ENCODE assay signal across 34 cellular contexts in genomic region chr1:19768321-19769210, GRCh38. TPM values are rescaled to one million over a fixed set of nuclear protein-coding genes. Genes with fewer than 3 reads are reported as not detected.
DNase-seq lines count a peak whose midpoint lies in the region; ATAC-seq lines count a peak whose summit lies in the region.
"Had no signal": no experiment of that assay in that cellular context is flagged by ENCODE, and none has a peak within 500 bp of the region (broad histone marks: within the 10 kb centered on the region; RNA-seq: fewer than 3 reads in every experiment).

No MANE protein-coding gene starts in this region.

- H3K4me1 ChIP-seq in ACC112 (ENCODE audit: control insufficient read depth, insufficient read depth, low read length, unreplicated experiment): peaks cover 26% of the 10 kb centered on the region
- peaks cover 15% of the 10 kb centered on the region for H3K4me1 ChIP-seq in adipocyte (ENCODE audit: control insufficient read depth, insufficient read depth, low read length)
- H3K4me1 ChIP-seq in ectodermal cell (ENCODE audit: control insufficient read depth, insufficient read depth, low read length): peaks cover 21% of the 10 kb centered on the region
- peaks cover 0 to 14% of the 10 kb centered on the region in 2 donors for H3K4me1 ChIP-seq in neuronal stem cell (ENCODE audit: control insufficient read depth in 2 of 2, insufficient read depth in 1 of 2, low read depth in 1 of 2, low read length in 2 of 2)
- H3K4me1 ChIP-seq: foreskin keratinocyte, lower lobe of right lung, parathyroid adenoma, testis had no signal

- H2AFZ ChIP-seq in ACC112 (ENCODE audit: low read length, unreplicated experiment): no peak overlapping the region
- peak overlapping the region; percentile 26 for H2AFZ ChIP-seq in neuronal stem cell (ENCODE audit: low read length)
- H2AFZ ChIP-seq: GM23248, parathyroid adenoma had no signal

- 60% methylated on average over 19 of the region's 19 CpGs for WGBS in ectodermal cell, 2 experiments
- no CpG with 5 or more reads among the region's 19 CpGs for WGBS in neuronal stem cell (ENCODE audit: extremely low coverage in 2 of 2, insufficient read length in 2 of 2, insufficient replicate concordance in 1 of 2), 2 donors

- no peak overlapping the region for H3K4ac ChIP-seq in neuronal stem cell (ENCODE audit: low read length)

- no peak overlapping the region for H3K23ac ChIP-seq in neuronal stem cell (ENCODE audit: low read depth, low read length, poor library complexity)

- H3K79me2 ChIP-seq in ACC112 (ENCODE audit: control insufficient read depth, insufficient read depth, low read length, unreplicated experiment): no peaks in the 10 kb centered on the region
- H3K79me2 ChIP-seq: parathyroid adenoma had no signal

- H3K4me3 ChIP-seq in ACC112 (ENCODE audit: low read depth, low read length) (no peak overlapping the region), adipocyte (ENCODE audit: low read length) (no peak overlapping the region), ectodermal cell (ENCODE audit: insufficient read depth, low read depth, low read length) (no peak overlapping the region), neuronal stem cell (ENCODE audit: low read length in 2 of 2) (no peak overlapping the region)
- H3K4me3 ChIP-seq: esophagus squamous epithelium, GM23248, heart left ventricle, lower lobe of right lung, mucosa of descending colon, SK-N-MC, spleen, testis had no signal

- no peak overlapping the region for H2BK5ac ChIP-seq in neuronal stem cell (ENCODE audit: low read length)

- no peak overlapping the region for H4K8ac ChIP-seq in neuronal stem cell (ENCODE audit: low read depth, low read length)

- H2BK120ac ChIP-seq in neuronal stem cell (ENCODE audit: low read depth, low read length): no peak overlapping the region

- H3K27ac ChIP-seq in ACC112 (ENCODE audit: low read depth, low read length) (peak overlapping the region; percentile 23; the same call in 1 of the 2 replicates), ectodermal cell (ENCODE audit: insufficient read depth, low read depth, low read length, poor library complexity, severe bottlenecking) (peak overlapping the region; percentile 48), neuronal stem cell (replicated peaks; ENCODE audit: low read length) (no peak overlapping the region)
- H3K27ac ChIP-seq: esophagus squamous epithelium, foreskin keratinocyte, GM23248, heart left ventricle, lower lobe of right lung, SK-N-MC, spleen, testis had no signal

- no peak overlapping the region for H2AK5ac ChIP-seq in neuronal stem cell (ENCODE audit: low read depth, low read length)

- H2BK12ac ChIP-seq in neuronal stem cell (ENCODE audit: low read length): no peak overlapping the region

- H3K9me3 ChIP-seq in adipocyte (ENCODE audit: control insufficient read depth, low read length) (no peaks in the 10 kb centered on the region), ectodermal cell (ENCODE audit: control insufficient read depth, low read length) (no peaks in the 10 kb centered on the region), neuronal stem cell (replicated peaks in 1 of 2; ENCODE audit: control insufficient read depth in 2 of 2, insufficient read depth in 1 of 2, low read depth in 1 of 2, low read length in 2 of 2) (no peaks in the 10 kb centered on the region)
- H3K9me3 ChIP-seq: esophagus squamous epithelium, heart left ventricle, lower lobe of right lung, mucosa of descending colon, spleen, testis had no signal

- ATAC-seq in HG02981 (IDR thresholded peaks at IDR 0.05; ENCODE audit: unreplicated experiment) (no peak), GM18517 (IDR thresholded peaks at IDR 0.05; ENCODE audit: unreplicated experiment) (no peak), HG03159 (IDR thresholded peaks at IDR 0.05; ENCODE audit: unreplicated experiment) (no peak)
- ATAC-seq: activated naive CD8-positive, alpha-beta T cell treated with anti-CD3 and anti-CD28 coated beads, Interleukin-2, amount 50 U/mL, for 24 hours; foreskin keratinocyte; heart left ventricle; lower lobe of right lung; mucosa of descending colon; natural killer cell; T-helper 17 cell had no signal

- H3K9ac ChIP-seq in adipocyte (ENCODE audit: low read length) (no peak overlapping the region), neuronal stem cell (ENCODE audit: low read depth, low read length, poor library complexity) (no peak overlapping the region)
- H3K9ac ChIP-seq: GM23248, parathyroid adenoma had no signal

- no peak overlapping the region for H3K14ac ChIP-seq in neuronal stem cell (ENCODE audit: low read length)

- H3K79me1 ChIP-seq in neuronal stem cell (ENCODE audit: low read depth, low read length): no peaks in the 10 kb centered on the region

- 0 out of 2 replicates have a peak, but pooled peaks cover 4% of the 10 kb centered on the region for H3K36me3 ChIP-seq in ACC112 (ENCODE audit: insufficient read depth, low read length)
- peaks cover 12% of the 10 kb centered on the region for H3K36me3 ChIP-seq in adipocyte (ENCODE audit: control insufficient read depth, insufficient read depth, low read length, severe bottlenecking)
- H3K36me3 ChIP-seq in ectodermal cell (ENCODE audit: control insufficient read depth, insufficient read depth, low read length): no peaks in the 10 kb centered on the region
- no peaks in the 10 kb centered on the region for H3K36me3 ChIP-seq in neuronal stem cell (replicated peaks in 1 of 2; ENCODE audit: control insufficient read depth in 2 of 2, insufficient read depth in 2 of 2, low read length in 2 of 2)

- DNase-seq in adipocyte (ENCODE audit: low read depth) (peak; percentile 7), neuronal stem cell (ENCODE audit: low spot score) (no peak), CD1c-positive myeloid dendritic cell (ENCODE audit: extremely low spot score) (no peak)
- DNase-seq: activated CD4-positive, alpha-beta memory T cell treated with anti-CD3 and anti-CD28 coated beads, Interleukin-2, amount 10 ng/mL, durations not matched to agents 7 days and 5 days; activated CD4-positive, CD25-positive, alpha-beta regulatory T cell treated with anti-CD3 and anti-CD28 coated beads, Interleukin-2, amount 50 U/mL, for 72 hours; activated CD8-positive, alpha-beta memory T cell treated with anti-CD3 and anti-CD28 coated beads, Interleukin-2, amount 50 U/mL, for 4 hours; activated naive CD4-positive, alpha-beta T cell; activated naive CD8-positive, alpha-beta T cell treated with anti-CD3 and anti-CD28 coated beads, Interleukin-2, amount 50 U/mL, for 24 hours; CD4-positive, alpha-beta T cell; dermis blood vessel endothelial cell; DND-41; esophagus squamous epithelium; foreskin keratinocyte; GM23248; heart left ventricle; KG1; lower lobe of right lung; mucosa of descending colon; natural killer cell; NCI-H1105 treated with DMSO at 0.1 percent for 48 hours; NCI-H1930; NCI-H526 treated with DMSO at 0.1 percent for 48 hours; NK-92 treated with Interleukin-12 subunit alpha and Interleukin-12 subunit beta, amount 100 ng/mL, for 24 hours; spleen; stimulated activated CD4-positive, alpha-beta T cell treated with anti-CD3 and anti-CD28 coated beads, Interleukin-2, amount 100 ng/mL, for 24 hours; T-helper 17 cell; testis had no signal

- H4K91ac ChIP-seq in neuronal stem cell (ENCODE audit: low read depth, low read length, poor library complexity): no peak overlapping the region

- H3K4me2 ChIP-seq in neuronal stem cell (ENCODE audit: insufficient read depth, low read length, poor library complexity, severe bottlenecking): no peak overlapping the region

- H3K18ac ChIP-seq in neuronal stem cell (ENCODE audit: low read length): peak overlapping the region; percentile 4

- H3K27me3 ChIP-seq in ACC112 (ENCODE audit: insufficient read depth, low read length) (no peaks in the 10 kb centered on the region), adipocyte (replicated peaks; ENCODE audit: control insufficient read depth, insufficient read depth, low read length) (no peaks in the 10 kb centered on the region), ectodermal cell (ENCODE audit: control insufficient read depth, insufficient read depth, low read length, poor library complexity, severe bottlenecking) (no peaks in the 10 kb centered on the region), neuronal stem cell (ENCODE audit: control insufficient read depth in 3 of 3, insufficient read depth in 3 of 3, low read depth in 1 of 3, low read length in 3 of 3) (peaks cover 0 to 42% (median 0%) of the 10 kb centered on the region in 3 experiments)
- H3K27me3 ChIP-seq: esophagus squamous epithelium, foreskin keratinocyte, heart left ventricle, spleen, testis had no signal

- H2BK15ac ChIP-seq in neuronal stem cell (ENCODE audit: low read length): no peak overlapping the region

RNA-seq across cellular contexts. Expression of gene TMCO4, which starts 31.1 kb away (rescaled TPM):
- 0.69 TPM for polyA plus RNA-seq in ectodermal cell (2013, experiment 1 of 4)
- polyA plus RNA-seq in ectodermal cell (2013, experiment 2 of 4): 0.36 TPM
- polyA plus RNA-seq in ectodermal cell (2013, experiment 3 of 4): 0.85 TPM
- 0.24 TPM for polyA plus RNA-seq in ectodermal cell (2013, experiment 4 of 4)
- polyA plus RNA-seq in neuronal stem cell (2013, experiment 1 of 2): 0.38 TPM
- 0.35 TPM for polyA plus RNA-seq in neuronal stem cell (2013, experiment 2 of 2)

RNA-seq across cellular contexts. Expression of gene RNF186, which starts 46.5 kb away (rescaled TPM):
- not detected for polyA plus RNA-seq in ectodermal cell (2013, experiment 1 of 4)
- not detected for polyA plus RNA-seq in ectodermal cell (2013, experiment 2 of 4)
- polyA plus RNA-seq in ectodermal cell (2013, experiment 3 of 4): not detected
- not detected for polyA plus RNA-seq in ectodermal cell (2013, experiment 4 of 4)
- not detected for polyA plus RNA-seq in neuronal stem cell (2013, experiment 1 of 2)
- not detected for polyA plus RNA-seq in neuronal stem cell (2013, experiment 2 of 2)
- polyA plus RNA-seq: foreskin keratinocyte, GM23248, heart left ventricle had no signal
